1 cellular context compared by ENCODE assay signal in the genomic region with DNA sequence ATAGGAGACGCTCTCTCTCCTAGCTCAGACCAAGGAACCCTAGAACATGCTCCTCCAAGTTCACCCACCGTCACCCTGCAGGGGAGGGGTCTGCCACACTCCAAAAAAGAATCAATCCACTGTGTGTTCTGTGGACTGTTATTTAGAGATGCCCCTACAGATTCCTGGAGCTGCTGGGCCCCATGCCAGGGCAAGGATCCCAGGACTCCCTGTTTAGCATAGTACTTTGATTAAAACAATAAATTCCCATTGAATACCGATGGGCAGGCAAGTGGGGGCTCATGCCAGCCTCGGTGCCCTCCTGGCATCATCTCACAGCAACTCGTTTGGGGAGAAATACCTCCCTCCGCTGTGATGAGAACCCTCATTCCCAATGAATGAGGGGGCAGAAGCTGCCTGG.
TF ChIP-seq lines count a peak whose summit lies in the region.

No MANE protein-coding gene starts in this region.

TF ChIP-seq in H1, 55 proteins besides CTCF, POLR2A, EP300 and RAD21:
- TF ChIP-seq SIRT6 (IDR thresholded peaks at IDR 0.05; ENCODE audit: low read length) (no peak), RFX5 (IDR thresholded peaks at IDR 0.05; ENCODE audit: borderline replicate concordance, low read depth, low read length) (no peak), MAFK (IDR thresholded peaks at IDR 0.05; ENCODE audit: low read depth, low read length) (no peak), JUN (IDR thresholded peaks at IDR 0.05; ENCODE audit: low read depth, low read length) (no peak), PHF8 (conservative IDR thresholded peaks at IDR 0.05; ENCODE audit: low read depth, low read length) (no peak), RBBP5 (IDR thresholded peaks at IDR 0.05; ENCODE audit: borderline replicate concordance, low read depth, low read length) (no peak), TEAD4 (IDR thresholded peaks at IDR 0.05; ENCODE audit: low read depth, low read length) (no peak), YY1 (IDR thresholded peaks at IDR 0.05; ENCODE audit: low read depth, low read length) (no peak), BCL11A (IDR thresholded peaks at IDR 0.05; ENCODE audit: low read depth in 2 of 2, low read length in 2 of 2) (no peak), TAF1 (IDR thresholded peaks at IDR 0.05; ENCODE audit: low read depth, low read length) (no peak), CHD1 (IDR thresholded peaks at IDR 0.05; ENCODE audit: low read depth, low read length) (no peak), SAP30 (IDR thresholded peaks at IDR 0.05; ENCODE audit: insufficient read depth, insufficient replicate concordance, low read length) (no peak), BACH1 (IDR thresholded peaks at IDR 0.05; ENCODE audit: low read length) (no peak), CREB1 (IDR thresholded peaks at IDR 0.05) (no peak)
- TF ChIP-seq, protein P1, sequence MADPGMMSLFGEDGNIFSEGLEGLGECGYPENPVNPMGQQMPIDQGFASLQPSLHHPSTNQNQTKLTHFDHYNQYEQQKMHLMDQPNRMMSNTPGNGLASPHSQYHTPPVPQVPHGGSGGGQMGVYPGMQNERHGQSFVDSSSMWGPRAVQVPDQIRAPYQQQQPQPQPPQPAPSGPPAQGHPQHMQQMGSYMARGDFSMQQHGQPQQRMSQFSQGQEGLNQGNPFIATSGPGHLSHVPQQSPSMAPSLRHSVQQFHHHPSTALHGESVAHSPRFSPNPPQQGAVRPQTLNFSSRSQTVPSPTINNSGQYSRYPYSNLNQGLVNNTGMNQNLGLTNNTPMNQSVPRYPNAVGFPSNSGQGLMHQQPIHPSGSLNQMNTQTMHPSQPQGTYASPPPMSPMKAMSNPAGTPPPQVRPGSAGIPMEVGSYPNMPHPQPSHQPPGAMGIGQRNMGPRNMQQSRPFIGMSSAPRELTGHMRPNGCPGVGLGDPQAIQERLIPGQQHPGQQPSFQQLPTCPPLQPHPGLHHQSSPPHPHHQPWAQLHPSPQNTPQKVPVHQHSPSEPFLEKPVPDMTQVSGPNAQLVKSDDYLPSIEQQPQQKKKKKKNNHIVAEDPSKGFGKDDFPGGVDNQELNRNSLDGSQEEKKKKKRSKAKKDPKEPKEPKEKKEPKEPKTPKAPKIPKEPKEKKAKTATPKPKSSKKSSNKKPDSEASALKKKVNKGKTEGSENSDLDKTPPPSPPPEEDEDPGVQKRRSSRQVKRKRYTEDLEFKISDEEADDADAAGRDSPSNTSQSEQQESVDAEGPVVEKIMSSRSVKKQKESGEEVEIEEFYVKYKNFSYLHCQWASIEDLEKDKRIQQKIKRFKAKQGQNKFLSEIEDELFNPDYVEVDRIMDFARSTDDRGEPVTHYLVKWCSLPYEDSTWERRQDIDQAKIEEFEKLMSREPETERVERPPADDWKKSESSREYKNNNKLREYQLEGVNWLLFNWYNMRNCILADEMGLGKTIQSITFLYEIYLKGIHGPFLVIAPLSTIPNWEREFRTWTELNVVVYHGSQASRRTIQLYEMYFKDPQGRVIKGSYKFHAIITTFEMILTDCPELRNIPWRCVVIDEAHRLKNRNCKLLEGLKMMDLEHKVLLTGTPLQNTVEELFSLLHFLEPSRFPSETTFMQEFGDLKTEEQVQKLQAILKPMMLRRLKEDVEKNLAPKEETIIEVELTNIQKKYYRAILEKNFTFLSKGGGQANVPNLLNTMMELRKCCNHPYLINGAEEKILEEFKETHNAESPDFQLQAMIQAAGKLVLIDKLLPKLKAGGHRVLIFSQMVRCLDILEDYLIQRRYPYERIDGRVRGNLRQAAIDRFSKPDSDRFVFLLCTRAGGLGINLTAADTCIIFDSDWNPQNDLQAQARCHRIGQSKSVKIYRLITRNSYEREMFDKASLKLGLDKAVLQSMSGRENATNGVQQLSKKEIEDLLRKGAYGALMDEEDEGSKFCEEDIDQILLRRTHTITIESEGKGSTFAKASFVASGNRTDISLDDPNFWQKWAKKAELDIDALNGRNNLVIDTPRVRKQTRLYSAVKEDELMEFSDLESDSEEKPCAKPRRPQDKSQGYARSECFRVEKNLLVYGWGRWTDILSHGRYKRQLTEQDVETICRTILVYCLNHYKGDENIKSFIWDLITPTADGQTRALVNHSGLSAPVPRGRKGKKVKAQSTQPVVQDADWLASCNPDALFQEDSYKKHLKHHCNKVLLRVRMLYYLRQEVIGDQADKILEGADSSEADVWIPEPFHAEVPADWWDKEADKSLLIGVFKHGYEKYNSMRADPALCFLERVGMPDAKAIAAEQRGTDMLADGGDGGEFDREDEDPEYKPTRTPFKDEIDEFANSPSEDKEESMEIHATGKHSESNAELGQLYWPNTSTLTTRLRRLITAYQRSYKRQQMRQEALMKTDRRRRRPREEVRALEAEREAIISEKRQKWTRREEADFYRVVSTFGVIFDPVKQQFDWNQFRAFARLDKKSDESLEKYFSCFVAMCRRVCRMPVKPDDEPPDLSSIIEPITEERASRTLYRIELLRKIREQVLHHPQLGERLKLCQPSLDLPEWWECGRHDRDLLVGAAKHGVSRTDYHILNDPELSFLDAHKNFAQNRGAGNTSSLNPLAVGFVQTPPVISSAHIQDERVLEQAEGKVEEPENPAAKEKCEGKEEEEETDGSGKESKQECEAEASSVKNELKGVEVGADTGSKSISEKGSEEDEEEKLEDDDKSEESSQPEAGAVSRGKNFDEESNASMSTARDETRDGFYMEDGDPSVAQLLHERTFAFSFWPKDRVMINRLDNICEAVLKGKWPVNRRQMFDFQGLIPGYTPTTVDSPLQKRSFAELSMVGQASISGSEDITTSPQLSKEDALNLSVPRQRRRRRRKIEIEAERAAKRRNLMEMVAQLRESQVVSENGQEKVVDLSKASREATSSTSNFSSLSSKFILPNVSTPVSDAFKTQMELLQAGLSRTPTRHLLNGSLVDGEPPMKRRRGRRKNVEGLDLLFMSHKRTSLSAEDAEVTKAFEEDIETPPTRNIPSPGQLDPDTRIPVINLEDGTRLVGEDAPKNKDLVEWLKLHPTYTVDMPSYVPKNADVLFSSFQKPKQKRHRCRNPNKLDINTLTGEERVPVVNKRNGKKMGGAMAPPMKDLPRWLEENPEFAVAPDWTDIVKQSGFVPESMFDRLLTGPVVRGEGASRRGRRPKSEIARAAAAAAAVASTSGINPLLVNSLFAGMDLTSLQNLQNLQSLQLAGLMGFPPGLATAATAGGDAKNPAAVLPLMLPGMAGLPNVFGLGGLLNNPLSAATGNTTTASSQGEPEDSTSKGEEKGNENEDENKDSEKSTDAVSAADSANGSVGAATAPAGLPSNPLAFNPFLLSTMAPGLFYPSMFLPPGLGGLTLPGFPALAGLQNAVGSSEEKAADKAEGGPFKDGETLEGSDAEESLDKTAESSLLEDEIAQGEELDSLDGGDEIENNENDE (IDR thresholded peaks at IDR 0.05; ENCODE audit: insufficient replicate concordance, low read length), result no peak
- TF ChIP-seq, protein P2, sequence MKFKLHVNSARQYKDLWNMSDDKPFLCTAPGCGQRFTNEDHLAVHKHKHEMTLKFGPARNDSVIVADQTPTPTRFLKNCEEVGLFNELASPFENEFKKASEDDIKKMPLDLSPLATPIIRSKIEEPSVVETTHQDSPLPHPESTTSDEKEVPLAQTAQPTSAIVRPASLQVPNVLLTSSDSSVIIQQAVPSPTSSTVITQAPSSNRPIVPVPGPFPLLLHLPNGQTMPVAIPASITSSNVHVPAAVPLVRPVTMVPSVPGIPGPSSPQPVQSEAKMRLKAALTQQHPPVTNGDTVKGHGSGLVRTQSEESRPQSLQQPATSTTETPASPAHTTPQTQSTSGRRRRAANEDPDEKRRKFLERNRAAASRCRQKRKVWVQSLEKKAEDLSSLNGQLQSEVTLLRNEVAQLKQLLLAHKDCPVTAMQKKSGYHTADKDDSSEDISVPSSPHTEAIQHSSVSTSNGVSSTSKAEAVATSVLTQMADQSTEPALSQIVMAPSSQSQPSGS (IDR thresholded peaks at IDR 0.05; ENCODE audit: low read length), result no peak
